8 cellular contexts compared by ENCODE assay signal in genomic region chr2:86079981-86080911, GRCh38. TPM values are rescaled to one million over a fixed set of nuclear protein-coding genes. Genes with fewer than 3 reads are reported as not detected.
DNase-seq lines count a peak whose midpoint lies in the region; ATAC-seq and TF ChIP-seq lines count a peak whose summit lies in the region.

No MANE protein-coding gene starts in this region.

- ATAC-seq in GM21447 (IDR thresholded peaks at IDR 0.05; ENCODE audit: unreplicated experiment) (peak; percentile 76), thoracic aorta (ENCODE audit: insufficient number of reproducible peaks, low FRiP score, low read depth) (peak; percentile 21)
- peak; percentile 88 for ATAC-seq in activated T-helper 17 cell treated with anti-CD3 and anti-CD28 coated beads, Interleukin-2, amount 50 U/mL, for 72 hours (replicated peaks)

- H3K9me3 Mint-ChIP-seq in activated T-helper 17 cell treated with anti-CD3 and anti-CD28 coated beads, Interleukin-2, amount 50 U/mL, for 72 hours = no peaks in the 10 kb centered on the region

- no peaks in the 10 kb centered on the region for H3K9me3 ChIP-seq in thoracic aorta

- H3K27ac Mint-ChIP-seq in activated T-helper 17 cell treated with anti-CD3 and anti-CD28 coated beads, Interleukin-2, amount 50 U/mL, for 72 hours = peak overlapping the region; percentile 68

- H3K27me3 Mint-ChIP-seq in activated T-helper 17 cell treated with anti-CD3 and anti-CD28 coated beads, Interleukin-2, amount 50 U/mL, for 72 hours = no peaks in the 10 kb centered on the region

- no peaks in the 10 kb centered on the region for H3K27me3 ChIP-seq in thoracic aorta (replicated peaks; ENCODE audit: insufficient read depth)

- H3K4me3 ChIP-seq in fibroblast of the aortic adventitia (ENCODE audit: low read depth, low read length) = no peak overlapping the region
- no peak overlapping the region for H3K4me3 ChIP-seq in thoracic aorta

- H3K36me3 ChIP-seq in thoracic aorta = peaks cover 16% of the 10 kb centered on the region

- H3K4me3 Mint-ChIP-seq in activated T-helper 17 cell treated with anti-CD3 and anti-CD28 coated beads, Interleukin-2, amount 50 U/mL, for 72 hours = peak overlapping the region; percentile 6

- DNase-seq in DMS79 treated with DMSO at 0.1 percent for 48 hours (lab: John Stamatoyannopoulos, UW) = peak; percentile 51
- DNase-seq in HUDEP-2 (lab: John Stamatoyannopoulos, UW; ENCODE audit: unreplicated experiment in 76 of 76) = peak in 52 of 76 experiments; percentile 3 to 66 (median 34)
- peak; percentile 77 for DNase-seq in RPMI8226
- peak; percentile 76 for DNase-seq in fibroblast of the aortic adventitia (ENCODE audit: low read depth)
- peak; percentile 25 for DNase-seq in occipital lobe (lab: John Stamatoyannopoulos, UW)
- peak; percentile 36 for DNase-seq in thoracic aorta (ENCODE audit: low spot score)

- H3K4me1 Mint-ChIP-seq in activated T-helper 17 cell treated with anti-CD3 and anti-CD28 coated beads, Interleukin-2, amount 50 U/mL, for 72 hours = peaks cover 14% of the 10 kb centered on the region

- peaks cover 0 to 7% of the 10 kb centered on the region in 2 donors for H3K4me1 ChIP-seq in thoracic aorta (ENCODE audit: control insufficient read depth in 1 of 2, low read depth in 2 of 2)

- H3K27ac ChIP-seq in thoracic aorta = no peak overlapping the region

- H3K36me3 Mint-ChIP-seq in activated T-helper 17 cell treated with anti-CD3 and anti-CD28 coated beads, Interleukin-2, amount 50 U/mL, for 72 hours (ENCODE audit: low read depth) = peaks cover 97% of the 10 kb centered on the region

- TF ChIP-seq CTCF in fibroblast of the aortic adventitia (IDR thresholded peaks at IDR 0.05; ENCODE audit: insufficient read depth, low read length) = peak; percentile 86
- TF ChIP-seq CTCF in thoracic aorta (IDR thresholded peaks at IDR 0.05) = peak; percentile 73

RNA-seq across cellular contexts. Expression of gene POLR1A, which starts 25.4 kb away (rescaled TPM):
- total RNA-seq in activated T-helper 17 cell treated with anti-CD3 and anti-CD28 coated beads, Interleukin-2, amount 50 U/mL, for 72 hours = 10 to 100 TPM; 30.3 to 62.0 TPM
- total RNA-seq in fibroblast of the aortic adventitia (ENCODE audit: low replicate concordance) (29.4 and 43.1 TPM in 2 replicates), occipital lobe (9.5 TPM), thoracic aorta (10 to 100 TPM; 19.0 to 38.2 TPM)

RNA-seq across cellular contexts. Expression of gene PTCD3, which starts 25.8 kb away (rescaled TPM):
- 100 to 1,000 TPM; 165 to 170 TPM for total RNA-seq in activated T-helper 17 cell treated with anti-CD3 and anti-CD28 coated beads, Interleukin-2, amount 50 U/mL, for 72 hours
- total RNA-seq in fibroblast of the aortic adventitia (ENCODE audit: low replicate concordance) = 61.6 and 71.9 TPM in 2 replicates
- 114 TPM for total RNA-seq in occipital lobe
- total RNA-seq in thoracic aorta = 100 to 1,000 TPM in 1 of 2 donors, 10 to 100 TPM in 1; 70.7 to 129 TPM

Comparison
In these comparisons a context has a peak if more than half of its experiments do, and no peak if none do; other contexts are left out.
1. DNase-seq: peak in every context shown above with its lines; median percentile 77 in RPMI8226; 76 in fibroblast of the aortic adventitia; 51 in DMS79 treated with DMSO at 0.1 percent for 48 hours; 36 in thoracic aorta; 34 in HUDEP-2; 25 in occipital lobe.
2. ATAC-seq: peak in every context shown above with its lines; median percentile 88 in activated T-helper 17 cell treated with anti-CD3 and anti-CD28 coated beads, Interleukin-2, amount 50 U/mL, for 72 hours; 76 in GM21447; 21 in thoracic aorta.